ENCODE assay signal across 9 cellular contexts in genomic region chr1:234533975-234534876, GRCh38. TPM values are rescaled to one million over a fixed set of nuclear protein-coding genes. Genes with fewer than 3 reads are reported as not detected.
A peak's percentile ranks its signal among the peaks of the same experiment; 100 is the strongest.
DNase-seq lines count a peak whose midpoint lies in the region; ATAC-seq and TF ChIP-seq lines count a peak whose summit lies in the region.
"Had no signal": no experiment of that assay in that cellular context is flagged by ENCODE, and none has a peak within 500 bp of the region (broad histone marks: within the 10 kb centered on the region; RNA-seq: fewer than 3 reads in every experiment).

No MANE protein-coding gene starts in this region.

- H3K27me3 Mint-ChIP-seq in CD14-positive monocyte (ENCODE audit: low read depth in 3 of 3): peaks cover 2% of the 10 kb centered on the region in 3 donors
- peaks cover 2% of the 10 kb centered on the region for H3K27me3 Mint-ChIP-seq in CD8-positive, alpha-beta T cell (ENCODE audit: low read depth)
- peaks cover 4% of the 10 kb centered on the region for H3K27me3 Mint-ChIP-seq in activated CD4-positive, alpha-beta memory T cell treated with anti-CD3 and anti-CD28 coated beads, Interleukin-2, amount 10 ng/mL, durations not matched to agents 7 days and 5 days

- H3K36me3 ChIP-seq in Peyer's patch: no peaks in the 10 kb centered on the region
- H3K36me3 ChIP-seq in parathyroid adenoma (ENCODE audit: control insufficient read depth, insufficient read depth, low read length): no peaks in the 10 kb centered on the region
- H3K36me3 ChIP-seq in CD8-positive, alpha-beta T cell (ENCODE audit: insufficient read depth, low read length): no peaks in the 10 kb centered on the region

- DNase-seq in CD14-positive monocyte (ENCODE audit: low spot score): no peak
- DNase-seq in Peyer's patch: peak; percentile 56 to 89 (median 63)
- DNase-seq in foreskin fibroblast: peak; percentile 98 to 99
- DNase-seq in HPDE6-E6E7 (ENCODE audit: extremely low spot score): no peak
- DNase-seq in CD8-positive, alpha-beta T cell: no peak
- DNase-seq in activated CD4-positive, alpha-beta memory T cell treated with anti-CD3 and anti-CD28 coated beads, Interleukin-2, amount 10 ng/mL, durations not matched to agents 7 days and 5 days: no peak
- DNase-seq: T-helper 1 cell had no signal

- no peak overlapping the region for H3K9ac ChIP-seq in parathyroid adenoma

- peak overlapping the region; percentile 41 for H3K4me2 ChIP-seq in parathyroid adenoma (ENCODE audit: low read length)

- peaks cover 47% of the 10 kb centered on the region for H3K4me1 Mint-ChIP-seq in CD14-positive monocyte
- H3K4me1 Mint-ChIP-seq in CD8-positive, alpha-beta T cell (ENCODE audit: low read depth): peaks cover 3% of the 10 kb centered on the region
- H3K4me1 Mint-ChIP-seq in activated CD4-positive, alpha-beta memory T cell treated with anti-CD3 and anti-CD28 coated beads, Interleukin-2, amount 10 ng/mL, durations not matched to agents 7 days and 5 days: peaks cover 11% of the 10 kb centered on the region

- H3K4me3 ChIP-seq in Peyer's patch (no peak overlapping the region), foreskin fibroblast (ENCODE audit: low read depth in 1 of 2, low read length in 2 of 2) (no peak overlapping the region), parathyroid adenoma (ENCODE audit: low read depth, low read length) (no peak overlapping the region)
- H3K4me3 ChIP-seq in CD8-positive, alpha-beta T cell (ENCODE audit: low read depth, low read length): no peak overlapping the region

- H3K4me3 Mint-ChIP-seq in CD14-positive monocyte: no peak overlapping the region
- no peak overlapping the region for H3K4me3 Mint-ChIP-seq in CD8-positive, alpha-beta T cell
- no peak overlapping the region for H3K4me3 Mint-ChIP-seq in activated CD4-positive, alpha-beta memory T cell treated with anti-CD3 and anti-CD28 coated beads, Interleukin-2, amount 10 ng/mL, durations not matched to agents 7 days and 5 days

- H3K9me3 ChIP-seq in Peyer's patch (no peaks in the 10 kb centered on the region), parathyroid adenoma (ENCODE audit: control insufficient read depth, low read length) (no peaks in the 10 kb centered on the region)
- no peaks in the 10 kb centered on the region for H3K9me3 ChIP-seq in CD8-positive, alpha-beta T cell (ENCODE audit: low read length)

- ATAC-seq in HG02840 (IDR thresholded peaks at IDR 0.05; ENCODE audit: low FRiP score, unreplicated experiment): no peak
- no peak for ATAC-seq in CD8-positive, alpha-beta T cell

- H3K27ac ChIP-seq in Peyer's patch (peak overlapping the region; percentile 60 to 93 (median 84)), parathyroid adenoma (peak overlapping the region; percentile 81)
- no peak overlapping the region for H3K27ac ChIP-seq in CD8-positive, alpha-beta T cell (ENCODE audit: low read depth, low read length)

- no peaks in the 10 kb centered on the region for H3K79me2 ChIP-seq in parathyroid adenoma

- CTCF ChIA-PET in CD8-positive, alpha-beta T cell (lab: Charles Lee): interaction anchor here (1.5 kb wide), 1 partner anchor 10 kb away, joined by 3 read pairs; no protein-coding TSS in a partner anchor
- CTCF ChIA-PET in activated CD4-positive, alpha-beta memory T cell treated with anti-CD3 and anti-CD28 coated beads, Interleukin-2, amount 10 ng/mL, durations not matched to agents 7 days and 5 days (lab: Charles Lee): interaction anchor here (0.7 kb wide), 1 partner anchor 1003 kb away, joined by 3 read pairs; no protein-coding TSS in a partner anchor

- no peak for TF ChIP-seq POLR2A in Peyer's patch (IDR thresholded peaks at IDR 0.05)

- H3K27ac Mint-ChIP-seq in CD14-positive monocyte: peak overlapping the region in 5 of 7 donors; percentile 21 to 99 (median 54)
- no peak overlapping the region for H3K27ac Mint-ChIP-seq in CD8-positive, alpha-beta T cell
- H3K27ac Mint-ChIP-seq in activated CD4-positive, alpha-beta memory T cell treated with anti-CD3 and anti-CD28 coated beads, Interleukin-2, amount 10 ng/mL, durations not matched to agents 7 days and 5 days: no peak overlapping the region

- peak overlapping the region; percentile 31 for H2AFZ ChIP-seq in parathyroid adenoma

- H3K36me3 Mint-ChIP-seq in CD14-positive monocyte: peaks cover 3 to 4% of the 10 kb centered on the region in 2 donors
- no peaks in the 10 kb centered on the region for H3K36me3 Mint-ChIP-seq in CD8-positive, alpha-beta T cell
- H3K36me3 Mint-ChIP-seq in activated CD4-positive, alpha-beta memory T cell treated with anti-CD3 and anti-CD28 coated beads, Interleukin-2, amount 10 ng/mL, durations not matched to agents 7 days and 5 days (ENCODE audit: low read depth): no peaks in the 10 kb centered on the region

- TF ChIP-seq CTCF in CD14-positive monocyte (IDR thresholded peaks at IDR 0.05): no peak
- no peak for TF ChIP-seq CTCF in Peyer's patch (IDR thresholded peaks at IDR 0.05)
- no peak for TF ChIP-seq CTCF in foreskin fibroblast (IDR thresholded peaks at IDR 0.05; ENCODE audit: low read depth, low read length)
- no peak for TF ChIP-seq CTCF in parathyroid adenoma (IDR thresholded peaks at IDR 0.05)
- TF ChIP-seq CTCF in CD8-positive, alpha-beta T cell (IDR thresholded peaks at IDR 0.05): no peak

- H3K4me1 ChIP-seq in Peyer's patch (peaks cover 0 to 65% (median 5%) of the 10 kb centered on the region in 4 donors), parathyroid adenoma (peaks cover 18% of the 10 kb centered on the region)
- no peaks in the 10 kb centered on the region for H3K4me1 ChIP-seq in CD8-positive, alpha-beta T cell (ENCODE audit: insufficient read depth, low read length)

- H3K27me3 ChIP-seq in Peyer's patch (no peaks in the 10 kb centered on the region), parathyroid adenoma (ENCODE audit: control insufficient read depth, insufficient read depth, low read length) (no peaks in the 10 kb centered on the region)
- H3K27me3 ChIP-seq in CD8-positive, alpha-beta T cell (ENCODE audit: insufficient read depth, low read length): peaks cover 2% of the 10 kb centered on the region

- H3K9me3 Mint-ChIP-seq in CD14-positive monocyte: no peaks in the 10 kb centered on the region
- no peaks in the 10 kb centered on the region for H3K9me3 Mint-ChIP-seq in CD8-positive, alpha-beta T cell
- no peaks in the 10 kb centered on the region for H3K9me3 Mint-ChIP-seq in activated CD4-positive, alpha-beta memory T cell treated with anti-CD3 and anti-CD28 coated beads, Interleukin-2, amount 10 ng/mL, durations not matched to agents 7 days and 5 days

- intact Hi-C loops in CD14-positive monocyte (cut with micrococcal nuclease): loop anchor here in 1 of 2 donors (5.0 kb wide), 1 partner anchor 37 kb away; no protein-coding TSS in a partner anchor
- intact Hi-C loops in CD8-positive, alpha-beta T cell (cut with DNase I, micrococcal nuclease): no loop called here

- POLR2A ChIA-PET in CD8-positive, alpha-beta T cell (lab: Charles Lee): no interaction called here
- POLR2A ChIA-PET in activated CD4-positive, alpha-beta memory T cell treated with anti-CD3 and anti-CD28 coated beads, Interleukin-2, amount 10 ng/mL, durations not matched to agents 7 days and 5 days (lab: Charles Lee): no interaction called here

RNA-seq across cellular contexts. Expression of gene TARBP1, which starts 55.2 kb away (rescaled TPM):
- polyA plus RNA-seq in CD14-positive monocyte: 1 to 10 TPM; 1.4 to 3.2 TPM
- 10 to 100 TPM; 19.3 to 52.0 (median 36.3) TPM for total RNA-seq in Peyer's patch
- 10 to 100 TPM; 38.2 to 39.5 TPM for total RNA-seq in CD8-positive, alpha-beta T cell
- 10 to 100 TPM; 24.8 to 25.0 TPM for total RNA-seq in activated CD4-positive, alpha-beta memory T cell treated with anti-CD3 and anti-CD28 coated beads, Interleukin-2, amount 10 ng/mL, durations not matched to agents 7 days and 5 days

Comparison
In these comparisons a context has a peak if more than half of its experiments do, and no peak if none do; other contexts are left out.
1. DNase-seq: peak in Peyer's patch (3 of 3) and foreskin fibroblast (2 of 2); none in CD14-positive monocyte (single experiment), HPDE6-E6E7 (single experiment), CD8-positive, alpha-beta T cell (0 of 7) and activated CD4-positive, alpha-beta memory T cell treated with anti-CD3 and anti-CD28 coated beads, Interleukin-2, amount 10 ng/mL, durations not matched to agents 7 days and 5 days (single experiment).
2. H3K27ac Mint-ChIP-seq: peak in CD14-positive monocyte (5 of 7); none in CD8-positive, alpha-beta T cell (single experiment) and activated CD4-positive, alpha-beta memory T cell treated with anti-CD3 and anti-CD28 coated beads, Interleukin-2, amount 10 ng/mL, durations not matched to agents 7 days and 5 days (single experiment).